ENCODE assay signal across 12 cellular contexts in genomic region chr2:28326873-28327495, GRCh38.
DNase-seq lines count a peak whose midpoint lies in the region; ATAC-seq, FAIRE-seq and TF ChIP-seq lines count a peak whose summit lies in the region.
"Had no signal": no experiment of that assay in that cellular context is flagged by ENCODE, and none has a peak within 500 bp of the region (broad histone marks: within the 10 kb centered on the region; RNA-seq: fewer than 3 reads in every experiment).

No MANE protein-coding gene starts in this region.

- no peak overlapping the region for H3K4me3 Mint-ChIP-seq in endodermal cell
- H3K4me3 Mint-ChIP-seq: HFFc6 had no signal

- in situ Hi-C loops in G401 (cut with HindIII; ENCODE audit: low sequenced_read_pairs) = no loop called here

- TF ChIP-seq CTCF in endodermal cell (conservative IDR thresholded peaks at IDR 0.05) (no peak), kidney (IDR thresholded peaks at IDR 0.05; ENCODE audit: borderline replicate concordance, extremely low read depth, insufficient read depth) (no peak), thoracic aorta (IDR thresholded peaks at IDR 0.05) (no peak)

- H3K27ac ChIP-seq in endodermal cell (ENCODE audit: low read depth, low read length) = no peak overlapping the region
- peak overlapping the region; percentile 12 to 67 for H3K27ac ChIP-seq in kidney (ENCODE audit: low read depth in 2 of 2, low read length in 2 of 2)
- peak overlapping the region; percentile 45 to 54 for H3K27ac ChIP-seq in thoracic aorta
- no peak overlapping the region for H3K27ac ChIP-seq in caudate nucleus (ENCODE audit: low read depth, low read length)

- peaks cover 13% of the 10 kb centered on the region for H3K4me1 ChIP-seq in endodermal cell (ENCODE audit: control insufficient read depth, insufficient read depth, low read length)
- peaks cover 14 to 19% of the 10 kb centered on the region in 2 donors for H3K4me1 ChIP-seq in kidney (ENCODE audit: control insufficient read depth in 1 of 2, insufficient read depth in 1 of 2, low read depth in 1 of 2, low read length in 2 of 2)
- H3K4me1 ChIP-seq in thoracic aorta (ENCODE audit: control insufficient read depth in 1 of 2, low read depth in 2 of 2) = peaks cover 18 to 39% of the 10 kb centered on the region in 2 donors

- H3K36me3 ChIP-seq in endodermal cell (ENCODE audit: control insufficient read depth, insufficient read depth, low read length) (no peaks in the 10 kb centered on the region), kidney (ENCODE audit: control insufficient read depth in 1 of 2, insufficient read depth in 2 of 2, low read length in 2 of 2) (no peaks in the 10 kb centered on the region), thoracic aorta (no peaks in the 10 kb centered on the region)

- no peak for ATAC-seq in thoracic aorta (ENCODE audit: insufficient number of reproducible peaks, low FRiP score, low read depth)
- ATAC-seq: PC-3 had no signal

- H3K27me3 Mint-ChIP-seq in endodermal cell (ENCODE audit: insufficient read depth) = no peaks in the 10 kb centered on the region

- no peak for FAIRE-seq in kidney (lab: Jason Lieb, UNC)
- FAIRE-seq: frontal cortex had no signal

- H3K27me3 ChIP-seq in endodermal cell (ENCODE audit: control insufficient read depth, insufficient read depth, low read length, poor library complexity, severe bottlenecking) (no peaks in the 10 kb centered on the region), thoracic aorta (replicated peaks; ENCODE audit: insufficient read depth) (no peaks in the 10 kb centered on the region)

- no peaks in the 10 kb centered on the region for H3K9me3 ChIP-seq in endodermal cell (ENCODE audit: control insufficient read depth, low read length)
- no peaks in the 10 kb centered on the region for H3K9me3 ChIP-seq in kidney (ENCODE audit: control insufficient read depth in 1 of 2, low read length in 2 of 2)
- no peaks in the 10 kb centered on the region for H3K9me3 ChIP-seq in thoracic aorta

- 96 to 100% methylated on average over 1 to 6 of the region's 6 CpGs for WGBS in endodermal cell (ENCODE audit: insufficient coverage in 1 of 2, insufficient read length in 1 of 2), 2 experiments

- peak; percentile 3 for DNase-seq in NCI-H69 (lab: John Stamatoyannopoulos, UW)
- DNase-seq in endodermal cell = peak; percentile 25
- DNase-seq in kidney = peak; percentile 86
- DNase-seq in thoracic aorta (ENCODE audit: low spot score) = no peak
- DNase-seq in NOMO-1 treated with dmso at 0.1 percent for 144 hours (lab: John Stamatoyannopoulos, UW; ENCODE audit: unreplicated experiment) = no peak
- DNase-seq in caudate nucleus (lab: John Stamatoyannopoulos, UW) = no peak
- no peak for DNase-seq in G401 (ENCODE audit: low spot score)
- DNase-seq: dermis blood vessel endothelial cell, HFFc6, KG1, PC-3 had no signal

- H3K36me3 Mint-ChIP-seq in endodermal cell (ENCODE audit: low read depth) = peaks cover 5% of the 10 kb centered on the region

- no peak overlapping the region for H3K27ac Mint-ChIP-seq in endodermal cell
- H3K27ac Mint-ChIP-seq: HFFc6 had no signal

- H3K4me1 Mint-ChIP-seq in endodermal cell = peaks cover 9% of the 10 kb centered on the region

- peaks cover 2% of the 10 kb centered on the region for H3K9me3 Mint-ChIP-seq in endodermal cell
- H3K9me3 Mint-ChIP-seq: HFFc6 had no signal

- H3K4me3 ChIP-seq in endodermal cell (ENCODE audit: low read length) (no peak overlapping the region), kidney (ENCODE audit: low read length in 2 of 2) (no peak overlapping the region), thoracic aorta (no peak overlapping the region)

- intact Hi-C loops in kidney (cut with DNase I) = no loop called here

- H3K9ac ChIP-seq in endodermal cell (ENCODE audit: extremely low read depth, low read length, poor library complexity, severe bottlenecking) (no peak overlapping the region), kidney (ENCODE audit: low read length in 2 of 2) (no peak overlapping the region)

Comparison
In these comparisons a context has a peak if more than half of its experiments do, and no peak if none do; other contexts are left out.
1. DNase-seq: peak in NCI-H69 (single experiment), endodermal cell (single experiment) and kidney (single experiment); none in thoracic aorta (single experiment), NOMO-1 treated with dmso at 0.1 percent for 144 hours (single experiment), caudate nucleus (0 of 61) and G401 (single experiment).
2. H3K27ac ChIP-seq: peak in kidney (2 of 2) and thoracic aorta (2 of 2); none in endodermal cell (single experiment) and caudate nucleus (single experiment).